In genomic region chr4:82983450-82983849, GRCh38 we compare ENCODE assay signal across 1 cellular context.
A peak's percentile ranks its signal among the peaks of the same experiment; 100 is the strongest.
TF ChIP-seq lines count a peak whose summit lies in the region.

No MANE protein-coding gene starts in this region.

TF ChIP-seq in K562, 482 proteins besides CTCF, POLR2A, EP300 and RAD21:
- TF ChIP-seq XRCC5 (IDR thresholded peaks at IDR 0.05; ENCODE audit: low read depth, low read length) (no peak), ATF7 (IDR thresholded peaks at IDR 0.05) (no peak), ZNF644 (tag; IDR thresholded peaks at IDR 0.05; ENCODE audit: low read depth) (no peak), NFIX (CRISPR knock-in tag; IDR thresholded peaks at IDR 0.05; ENCODE audit: low read depth) (no peak), ZNF263 (CRISPR knock-in tag; IDR thresholded peaks at IDR 0.05; ENCODE audit: borderline replicate concordance) (no peak), FOXJ3 (CRISPR knock-in tag; IDR thresholded peaks at IDR 0.05) (no peak), FOS (IDR thresholded peaks at IDR 0.05; ENCODE audit: extremely low read depth, insufficient read length) (no peak), ZNF766 (CRISPR knock-in tag; conservative IDR thresholded peaks at IDR 0.05) (peak; percentile 48; the same call in 1 of the 2 replicates), SMARCE1 (IDR thresholded peaks at IDR 0.05) (0 out of 2 replicates have a peak, but pooled peaks have one; percentile 21), IRF9 (tag; IDR thresholded peaks at IDR 0.05) (no peak), CHCHD3 (CRISPR knock-in tag; IDR thresholded peaks at IDR 0.05) (no peak), SRSF7 (optimal IDR thresholded peaks at IDR 0.05; ENCODE audit: low read depth, low read length) (no peak), PHB2 (IDR thresholded peaks at IDR 0.05; ENCODE audit: low read depth) (no peak), ZBTB40 (IDR thresholded peaks at IDR 0.05) (no peak), ZBTB40 (CRISPR knock-in tag; IDR thresholded peaks at IDR 0.05) (no peak), TCF3 (CRISPR knock-in tag; IDR thresholded peaks at IDR 0.05) (no peak), CREB5 (CRISPR knock-in tag; IDR thresholded peaks at IDR 0.05) (no peak), ZNF511 (CRISPR knock-in tag; IDR thresholded peaks at IDR 0.05) (no peak), PBX2 (CRISPR knock-in tag; IDR thresholded peaks at IDR 0.05; ENCODE audit: low read depth) (no peak), PBX2 (tag; conservative IDR thresholded peaks at IDR 0.05; ENCODE audit: low read depth) (peak; percentile 71), HLTF (IDR thresholded peaks at IDR 0.05) (no peak), MCM2 (IDR thresholded peaks at IDR 0.05; ENCODE audit: low read depth) (no peak), ZFP91 (CRISPR knock-in tag; IDR thresholded peaks at IDR 0.05) (no peak), MEIS2 (IDR thresholded peaks at IDR 0.05; ENCODE audit: partially characterized antibody) (peak; percentile 71)
